8 cellular contexts compared by ENCODE assay signal in genomic region chr2:86035883-86036789, GRCh38.
DNase-seq lines count a peak whose midpoint lies in the region; ATAC-seq, FAIRE-seq and TF ChIP-seq lines count a peak whose summit lies in the region.

No MANE protein-coding gene starts in this region.

- no peak overlapping the region for H3K27ac ChIP-seq in cardiac muscle cell

- no peak for TF ChIP-seq EP300 in Ishikawa (IDR thresholded peaks at IDR 0.05; ENCODE audit: borderline replicate concordance)

- TF ChIP-seq CTCF in cardiac muscle cell (IDR thresholded peaks at IDR 0.05; ENCODE audit: low read depth, low read length) (peak; percentile 24), D721Med (IDR thresholded peaks at IDR 0.05; ENCODE audit: insufficient read depth, missing control alignments) (no peak)

- no peak for FAIRE-seq in D721Med (lab: Jason Lieb, UNC)

- peak overlapping the region; percentile 74 for H3K9ac ChIP-seq in adipocyte (ENCODE audit: low read length)

- H3K36me3 ChIP-seq in adipocyte (ENCODE audit: control insufficient read depth, insufficient read depth, low read length, severe bottlenecking) (peaks cover 71% of the 10 kb centered on the region), cardiac muscle cell (peaks cover 39% of the 10 kb centered on the region)

- DNase-seq in DMS79 treated with DMSO at 0.1 percent for 48 hours (lab: John Stamatoyannopoulos, UW), result peak; percentile 87
- DNase-seq in SHP77 (lab: John Stamatoyannopoulos, UW), result peak; percentile 78
- DNase-seq in adipocyte (ENCODE audit: low read depth), result peak; percentile 81
- peak in 1 of 2 donors; percentile 83 for DNase-seq in cardiac muscle cell (ENCODE audit: low read depth in 1 of 2, low spot score in 1 of 2)
- DNase-seq in putamen (ENCODE audit: low spot score), result peak; percentile 74
- DNase-seq in D721Med (ENCODE audit: insufficient read length, low spot score), result no peak

- H3K9me3 ChIP-seq in adipocyte (ENCODE audit: control insufficient read depth, low read length), result no peaks in the 10 kb centered on the region
- H3K9me3 ChIP-seq in cardiac muscle cell (ENCODE audit: low read depth), result no peaks in the 10 kb centered on the region

- TF ChIP-seq RAD21 in Ishikawa (IDR thresholded peaks at IDR 0.05; ENCODE audit: low read depth), result no peak

- H3K4me3 ChIP-seq in adipocyte (ENCODE audit: low read length) (no peak overlapping the region), cardiac muscle cell (no peak overlapping the region)

- H3K4me1 ChIP-seq in adipocyte (ENCODE audit: control insufficient read depth, insufficient read depth, low read length) (peaks cover 31% of the 10 kb centered on the region), cardiac muscle cell (ENCODE audit: low read depth) (peaks cover 16% of the 10 kb centered on the region)

- H3K27me3 ChIP-seq in adipocyte (replicated peaks; ENCODE audit: control insufficient read depth, insufficient read depth, low read length), result no peaks in the 10 kb centered on the region
- no peaks in the 10 kb centered on the region for H3K27me3 ChIP-seq in cardiac muscle cell

- ATAC-seq in GM21423 (IDR thresholded peaks at IDR 0.05; ENCODE audit: unreplicated experiment), result peak; percentile 60

TF ChIP-seq in Ishikawa, 13 proteins besides CTCF, POLR2A, EP300 and RAD21:
- TF ChIP-seq USF1 (IDR thresholded peaks at IDR 0.05), result 0 out of 2 replicates have a peak, but pooled peaks have one; percentile 10
- no peak for TF ChIP-seq ZBTB7A (IDR thresholded peaks at IDR 0.05; ENCODE audit: low read depth)
